Comparison of ENCODE assay signal across 9 cellular contexts in genomic region chr3:16467368-16467767, GRCh38. TPM values are rescaled to one million over a fixed set of nuclear protein-coding genes. Genes with fewer than 3 reads are reported as not detected.
A peak's percentile ranks its signal among the peaks of the same experiment; 100 is the strongest.
DNase-seq lines count a peak whose midpoint lies in the region; ATAC-seq lines count a peak whose summit lies in the region.
"Had no signal": no experiment of that assay in that cellular context is flagged by ENCODE, and none has a peak within 500 bp of the region (broad histone marks: within the 10 kb centered on the region; RNA-seq: fewer than 3 reads in every experiment).

No MANE protein-coding gene starts in this region.

- H3K9me3 Mint-ChIP-seq in CD4-positive, CD25-positive, alpha-beta regulatory T cell = peaks cover 0 to 1% (median 0%) of the 10 kb centered on the region in 7 donors
- no peaks in the 10 kb centered on the region for H3K9me3 Mint-ChIP-seq in effector memory CD8-positive, alpha-beta T cell

- peak in 1 of 2 donors; percentile 18 for ATAC-seq in CD4-positive, CD25-positive, alpha-beta regulatory T cell (ENCODE audit: low read depth in 2 of 2)
- ATAC-seq in GM21367 (IDR thresholded peaks at IDR 0.05; ENCODE audit: unreplicated experiment) (peak; percentile 91), Right ventricle myocardium inferior (no peak)
- peak; percentile 66 for ATAC-seq in effector memory CD8-positive, alpha-beta T cell (replicated peaks)

- peaks cover 29% of the 10 kb centered on the region for H3K36me3 ChIP-seq in CD4-positive, CD25-positive, alpha-beta regulatory T cell (ENCODE audit: control insufficient read depth, insufficient read depth, low read length)
- peaks cover 71% of the 10 kb centered on the region for H3K36me3 ChIP-seq in Karpas-422 (ENCODE audit: insufficient read depth, low read length)

- H3K27me3 Mint-ChIP-seq in CD4-positive, CD25-positive, alpha-beta regulatory T cell = no peaks in the 10 kb centered on the region
- H3K27me3 Mint-ChIP-seq in effector memory CD8-positive, alpha-beta T cell = no peaks in the 10 kb centered on the region

- no peak overlapping the region for H2AFZ ChIP-seq in Karpas-422 (ENCODE audit: low read length)

- peaks cover 48% of the 10 kb centered on the region for H3K4me1 ChIP-seq in CD4-positive, CD25-positive, alpha-beta regulatory T cell (ENCODE audit: control insufficient read depth, insufficient read depth, low read length, poor library complexity, severe bottlenecking)
- H3K4me1 ChIP-seq in Karpas-422 (ENCODE audit: low read length) = peaks cover 100% of the 10 kb centered on the region

- H3K4me3 Mint-ChIP-seq in CD4-positive, CD25-positive, alpha-beta regulatory T cell = peak overlapping the region; percentile 35 to 80 (median 78)
- peak overlapping the region in 1 of 2 donors; percentile 5 for H3K4me3 Mint-ChIP-seq in effector memory CD8-positive, alpha-beta T cell

- no peaks in the 10 kb centered on the region for H3K27me3 ChIP-seq in CD4-positive, CD25-positive, alpha-beta regulatory T cell (ENCODE audit: control insufficient read depth, insufficient read depth, low read length)
- H3K27me3 ChIP-seq in Karpas-422 (ENCODE audit: low read length) = no peaks in the 10 kb centered on the region

- H3K4me3 ChIP-seq in CD4-positive, CD25-positive, alpha-beta regulatory T cell (ENCODE audit: low read depth, low read length) = peak overlapping the region; percentile 73
- no peak overlapping the region for H3K4me3 ChIP-seq in Karpas-422 (ENCODE audit: low read length)

- no peaks in the 10 kb centered on the region for H4K20me1 ChIP-seq in Karpas-422 (ENCODE audit: insufficient read depth, low read depth, low read length)

- H3K9ac ChIP-seq in Karpas-422 (ENCODE audit: low read length) = peak overlapping the region; percentile 50

- peaks cover 54 to 83% (median 65%) of the 10 kb centered on the region in 4 donors for H3K4me1 Mint-ChIP-seq in CD4-positive, CD25-positive, alpha-beta regulatory T cell
- peaks cover 37 to 61% of the 10 kb centered on the region in 2 donors for H3K4me1 Mint-ChIP-seq in effector memory CD8-positive, alpha-beta T cell (ENCODE audit: low read depth in 2 of 2)

- peak in 2 of 3 donors; percentile 52 to 61 for DNase-seq in CD4-positive, CD25-positive, alpha-beta regulatory T cell
- DNase-seq in Karpas-422 (peak; percentile 68), hypothalamus (lab: John Stamatoyannopoulos, UW) (no peak), globus pallidus (ENCODE audit: low spot score) (no peak), Right ventricle myocardium inferior (ENCODE audit: missing footprints) (no peak), middle frontal gyrus (ENCODE audit: extremely low spot score, low spot score) (no peak)
- peak in 1 of 3 experiments; percentile 11 for DNase-seq in effector memory CD8-positive, alpha-beta T cell
- DNase-seq: DND-41 had no signal

- H3K9me2 ChIP-seq in Karpas-422 (replicated peaks; ENCODE audit: insufficient read depth, low read length) = no peaks in the 10 kb centered on the region

- peak overlapping the region; percentile 42 for H3K4me2 ChIP-seq in Karpas-422 (ENCODE audit: low read depth, low read length, poor library complexity, severe bottlenecking)

- H3K79me2 ChIP-seq in Karpas-422 (ENCODE audit: low read length) = peaks cover 98% of the 10 kb centered on the region

- intact Hi-C loops in Right ventricle myocardium inferior (cut with DNase I) = loop anchor here (5.0 kb wide), 1 partner anchor 95 kb away; no protein-coding TSS in a partner anchor

- peaks cover 0 to 1% of the 10 kb centered on the region in 2 experiments for H3K9me3 ChIP-seq in CD4-positive, CD25-positive, alpha-beta regulatory T cell (ENCODE audit: control insufficient read depth in 2 of 2, low read length in 2 of 2)
- no peaks in the 10 kb centered on the region for H3K9me3 ChIP-seq in Karpas-422 (ENCODE audit: low read length)

- H3K36me3 Mint-ChIP-seq in CD4-positive, CD25-positive, alpha-beta regulatory T cell = peaks cover 39% of the 10 kb centered on the region
- peaks cover 14% of the 10 kb centered on the region for H3K36me3 Mint-ChIP-seq in effector memory CD8-positive, alpha-beta T cell (ENCODE audit: insufficient read depth)

- H3K27ac ChIP-seq in CD4-positive, CD25-positive, alpha-beta regulatory T cell (ENCODE audit: insufficient read depth, low read length, poor library complexity, severe bottlenecking) = peak overlapping the region; percentile 82
- H3K27ac ChIP-seq in Karpas-422 (ENCODE audit: low read length) = peak overlapping the region; percentile 99

- peak overlapping the region; percentile 81 to 98 (median 84) for H3K27ac Mint-ChIP-seq in CD4-positive, CD25-positive, alpha-beta regulatory T cell
- H3K27ac Mint-ChIP-seq in effector memory CD8-positive, alpha-beta T cell = peak overlapping the region; percentile 54 to 81

RNA-seq across cellular contexts. Expression of gene RFTN1, which starts 46.1 kb away (rescaled TPM):
- total RNA-seq in CD4-positive, CD25-positive, alpha-beta regulatory T cell = 110 TPM
- polyA plus RNA-seq in CD4-positive, CD25-positive, alpha-beta regulatory T cell = 100 to 1,000 TPM in 2 of 4 donors, 10 to 100 TPM in 2; 87.1 to 111 (median 97.5) TPM
- total RNA-seq in Karpas-422 (2014; rRNA removed; shearing (Covaris generic); ENCODE audit: low replicate concordance) = 291 and 375 TPM in 2 replicates
- 26.8 TPM for total RNA-seq in Right ventricle myocardium inferior

Comparison
In these comparisons a context has a peak if more than half of its experiments do, and no peak if none do; other contexts are left out.
1. DNase-seq: peak in CD4-positive, CD25-positive, alpha-beta regulatory T cell (2 of 3) and Karpas-422 (single experiment); none in hypothalamus (0 of 51), globus pallidus (single experiment), Right ventricle myocardium inferior (single experiment) and middle frontal gyrus (single experiment).